In genomic region chr11:65436412-65437032, GRCh38 we compare ENCODE assay signal across 1 cellular context.
TF ChIP-seq lines count a peak whose summit lies in the region.

No MANE protein-coding gene starts in this region.

TF ChIP-seq in GM12878, 131 proteins besides CTCF, POLR2A, EP300 and RAD21:
- TF ChIP-seq WRNIP1 (IDR thresholded peaks at IDR 0.05; ENCODE audit: borderline replicate concordance, low read depth, low read length) (no peak), HDAC6 (IDR thresholded peaks at IDR 0.05; ENCODE audit: unreplicated experiment) (no peak), ZNF384 (IDR thresholded peaks at IDR 0.05; ENCODE audit: borderline replicate concordance, low read depth, low read length) (no peak), NR2C2 (IDR thresholded peaks at IDR 0.05; ENCODE audit: borderline replicate concordance, control insufficient read depth, insufficient read length, low read depth) (no peak), BHLHE40 (IDR thresholded peaks at IDR 0.05; ENCODE audit: borderline replicate concordance in 1 of 2, low read depth in 2 of 2, low read length in 1 of 2) (peak in 1 of 2 experiments; percentile 43; a peak in 1 of 4 replicates), HSF1 (IDR thresholded peaks at IDR 0.05; ENCODE audit: low read depth, low read length) (no peak), IRF4 (IDR thresholded peaks at IDR 0.05; ENCODE audit: low read depth, low read length) (no peak), MEF2B (IDR thresholded peaks at IDR 0.05; ENCODE audit: partially characterized antibody, poor library complexity, severe bottlenecking) (no peak), ESRRA (IDR thresholded peaks at IDR 0.05; ENCODE audit: low read length) (no peak), PML (IDR thresholded peaks at IDR 0.05; ENCODE audit: low read length) (0 out of 2 replicates have a peak, but pooled peaks have one; percentile 20), CREB1 (IDR thresholded peaks at IDR 0.05; ENCODE audit: low read depth) (no peak), IKZF2 (IDR thresholded peaks at IDR 0.05) (no peak), CUX1 (IDR thresholded peaks at IDR 0.05; ENCODE audit: insufficient replicate concordance, low read depth, low read length) (no peak), TBL1XR1 (IDR thresholded peaks at IDR 0.05; ENCODE audit: low read depth, low read length) (no peak), BACH1 (IDR thresholded peaks at IDR 0.05; ENCODE audit: borderline replicate concordance) (no peak), NBN (IDR thresholded peaks at IDR 0.05) (no peak), IKZF1 (conservative IDR thresholded peaks at IDR 0.05) (0 out of 2 replicates have a peak, but pooled peaks have one; percentile 14), ZBTB40 (IDR thresholded peaks at IDR 0.05; ENCODE audit: borderline replicate concordance) (no peak)
- TF ChIP-seq, protein P1, sequence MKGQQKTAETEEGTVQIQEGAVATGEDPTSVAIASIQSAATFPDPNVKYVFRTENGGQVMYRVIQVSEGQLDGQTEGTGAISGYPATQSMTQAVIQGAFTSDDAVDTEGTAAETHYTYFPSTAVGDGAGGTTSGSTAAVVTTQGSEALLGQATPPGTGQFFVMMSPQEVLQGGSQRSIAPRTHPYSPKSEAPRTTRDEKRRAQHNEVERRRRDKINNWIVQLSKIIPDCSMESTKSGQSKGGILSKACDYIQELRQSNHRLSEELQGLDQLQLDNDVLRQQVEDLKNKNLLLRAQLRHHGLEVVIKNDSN (IDR thresholded peaks at IDR 0.05; ENCODE audit: borderline replicate concordance, extremely low read length, insufficient read depth, low read depth, low read length), result no peak
